ENCODE assay signal across 12 cellular contexts in the genomic region with DNA sequence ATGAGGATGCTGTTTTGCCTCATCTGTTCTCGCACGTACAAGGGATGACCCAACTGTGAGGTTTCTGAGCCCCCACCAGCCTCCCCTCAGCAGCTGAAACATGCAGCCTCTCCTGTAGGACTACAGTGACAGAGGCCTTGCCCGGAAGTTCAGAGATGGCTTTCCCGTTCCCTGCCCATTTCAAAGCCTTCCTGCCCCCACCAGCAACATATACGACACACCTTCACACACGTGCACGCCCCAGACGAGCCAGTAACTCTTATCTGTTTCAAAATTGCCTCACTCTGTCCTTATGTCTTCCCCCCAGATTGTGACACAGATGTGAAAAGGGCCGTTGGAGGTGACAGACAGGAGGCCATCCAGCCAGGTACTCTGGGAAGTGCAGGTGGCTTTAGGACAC.
DNase-seq lines count a peak whose midpoint lies in the region; ATAC-seq and TF ChIP-seq lines count a peak whose summit lies in the region.
"Had no signal": no experiment of that assay in that cellular context is flagged by ENCODE, and none has a peak within 500 bp of the region (broad histone marks: within the 10 kb centered on the region; RNA-seq: fewer than 3 reads in every experiment).

No MANE protein-coding gene starts in this region.

- H3K9ac ChIP-seq in MM.1S (ENCODE audit: low read length) = no peak overlapping the region

- H3K4me1 Mint-ChIP-seq in brain = peaks cover 36% of the 10 kb centered on the region
- peaks cover 50% of the 10 kb centered on the region for H3K4me1 Mint-ChIP-seq in stimulated activated memory B cell treated with anti-CD40 and anti-IgM and Interleukin-4, amounts not matched to agents 10 μg/mL and 1 μg/mL and 100 μg/mL, for 72 hours

- DNase-seq in Jurkat, Clone E6-1 (ENCODE audit: low read depth, low spot score) = peak; percentile 57
- DNase-seq in lower lobe of right lung (peak; percentile 3), MM.1S (no peak), NCI-H345 (lab: John Stamatoyannopoulos, UW) (no peak)
- DNase-seq: CD8-positive, alpha-beta memory T cell; DMS53; GOT3; NCI-H1092 had no signal

- no peak overlapping the region for H2AFZ ChIP-seq in MM.1S (ENCODE audit: low read length)

- peak overlapping the region; percentile 2 to 94 (median 88) for H3K27ac Mint-ChIP-seq in brain
- peak overlapping the region; percentile 20 for H3K27ac Mint-ChIP-seq in stimulated activated memory B cell treated with anti-CD40 and anti-IgM and Interleukin-4, amounts not matched to agents 10 μg/mL and 1 μg/mL and 100 μg/mL, for 72 hours
- H3K27ac Mint-ChIP-seq: CD8-positive, alpha-beta memory T cell had no signal

- H3F3A ChIP-seq in MM.1S (ENCODE audit: insufficient read depth, low read length) = no peaks in the 10 kb centered on the region

- H3K79me2 ChIP-seq in MM.1S (ENCODE audit: low read length) = no peaks in the 10 kb centered on the region

- H3K4me1 ChIP-seq in lower lobe of right lung (peaks cover under 1% of the 10 kb centered on the region), MM.1S (ENCODE audit: low read length) (no peaks in the 10 kb centered on the region)

- H3K36me3 Mint-ChIP-seq in brain = peaks cover 35% of the 10 kb centered on the region
- H3K36me3 Mint-ChIP-seq in stimulated activated memory B cell treated with anti-CD40 and anti-IgM and Interleukin-4, amounts not matched to agents 10 μg/mL and 1 μg/mL and 100 μg/mL, for 72 hours = no peaks in the 10 kb centered on the region
- H3K36me3 Mint-ChIP-seq: CD8-positive, alpha-beta memory T cell had no signal

- no peaks in the 10 kb centered on the region for H3K27me3 Mint-ChIP-seq in brain
- H3K27me3 Mint-ChIP-seq in stimulated activated memory B cell treated with anti-CD40 and anti-IgM and Interleukin-4, amounts not matched to agents 10 μg/mL and 1 μg/mL and 100 μg/mL, for 72 hours = no peaks in the 10 kb centered on the region

- no peak overlapping the region for H3K4me2 ChIP-seq in MM.1S (ENCODE audit: low read depth, low read length)

- no peak for ATAC-seq in lower lobe of right lung
- ATAC-seq in stimulated activated memory B cell treated with anti-CD40 and anti-IgM and Interleukin-4, amounts not matched to agents 10 μg/mL and 1 μg/mL and 100 μg/mL, for 72 hours = no peak
- ATAC-seq in HG02678 (IDR thresholded peaks at IDR 0.05; ENCODE audit: unreplicated experiment) = no peak
- ATAC-seq: Right ventricle myocardium inferior had no signal

- no peaks in the 10 kb centered on the region for H3K9me3 Mint-ChIP-seq in brain
- no peaks in the 10 kb centered on the region for H3K9me3 Mint-ChIP-seq in stimulated activated memory B cell treated with anti-CD40 and anti-IgM and Interleukin-4, amounts not matched to agents 10 μg/mL and 1 μg/mL and 100 μg/mL, for 72 hours
- H3K9me3 Mint-ChIP-seq: CD8-positive, alpha-beta memory T cell had no signal

- intact Hi-C loops in lower lobe of right lung (cut with DNase I) = no loop called here

- no peaks in the 10 kb centered on the region for H3K9me2 ChIP-seq in MM.1S (replicated peaks; ENCODE audit: insufficient read depth, low read length)

- no peaks in the 10 kb centered on the region for H4K20me1 ChIP-seq in MM.1S (ENCODE audit: insufficient read depth, low read length)

- H3K4me3 ChIP-seq in Jurkat, Clone E6-1 (ENCODE audit: low read length) = no peak overlapping the region
- no peak overlapping the region for H3K4me3 ChIP-seq in lower lobe of right lung
- no peak overlapping the region for H3K4me3 ChIP-seq in MM.1S (ENCODE audit: low read length)

- H3K27me3 ChIP-seq in lower lobe of right lung (ENCODE audit: low read depth) (no peaks in the 10 kb centered on the region), MM.1S (replicated peaks; ENCODE audit: insufficient read depth, low read length) (no peaks in the 10 kb centered on the region)

- H3K36me3 ChIP-seq in lower lobe of right lung (peaks cover 92% of the 10 kb centered on the region), MM.1S (replicated peaks; ENCODE audit: insufficient read depth, low read length) (no peaks in the 10 kb centered on the region)

- no peaks in the 10 kb centered on the region for H3K9me3 ChIP-seq in lower lobe of right lung
- no peaks in the 10 kb centered on the region for H3K9me3 ChIP-seq in MM.1S (replicated peaks; ENCODE audit: insufficient read depth, low read length)

- H3K4me3 Mint-ChIP-seq in brain = no peak overlapping the region
- H3K4me3 Mint-ChIP-seq in stimulated activated memory B cell treated with anti-CD40 and anti-IgM and Interleukin-4, amounts not matched to agents 10 μg/mL and 1 μg/mL and 100 μg/mL, for 72 hours = no peak overlapping the region
- H3K4me3 Mint-ChIP-seq: CD8-positive, alpha-beta memory T cell had no signal

- no peak for TF ChIP-seq CTCF in brain (conservative IDR thresholded peaks at IDR 0.05)
- no peak for TF ChIP-seq CTCF in lower lobe of right lung (IDR thresholded peaks at IDR 0.05)
- no peak for TF ChIP-seq CTCF in MM.1S (IDR thresholded peaks at IDR 0.05; ENCODE audit: low read length)

- H3K27ac ChIP-seq in lower lobe of right lung = no peak overlapping the region
- no peak overlapping the region for H3K27ac ChIP-seq in MM.1S (ENCODE audit: low read length)

Comparison
In these comparisons a context has a peak if more than half of its experiments do, and no peak if none do; other contexts are left out.
1. DNase-seq: peak in Jurkat, Clone E6-1 (single experiment) and lower lobe of right lung (single experiment); none in MM.1S (single experiment) and NCI-H345 (single experiment).